In the genomic region with DNA sequence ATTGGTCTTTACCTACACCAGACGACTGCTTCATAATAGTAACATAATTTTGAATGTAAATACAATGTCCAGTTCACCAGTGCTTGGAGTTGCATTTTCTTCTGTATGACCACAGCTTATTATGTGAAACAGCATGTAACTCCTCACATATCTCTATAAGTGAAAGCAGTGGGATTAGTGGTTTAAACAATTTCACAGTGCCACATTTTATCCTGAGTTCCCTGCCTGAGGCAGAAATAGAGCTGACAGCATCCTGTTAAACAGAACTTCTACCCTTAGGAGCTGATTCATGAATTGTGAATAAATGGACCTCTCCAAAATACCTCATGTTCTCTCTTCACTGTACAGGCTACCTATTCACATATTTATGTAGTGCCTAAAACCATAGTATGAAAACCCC, we compare ENCODE assay signal across 26 cellular contexts.
"Had no signal": no experiment of that assay in that cellular context is flagged by ENCODE, and none has a peak within 500 bp of the region (broad histone marks: within the 10 kb centered on the region; RNA-seq: fewer than 3 reads in every experiment).

No MANE protein-coding gene starts in this region.

- H3K27ac ChIP-seq: body of pancreas, epithelial cell of prostate, esophagus squamous epithelium, gastrocnemius medialis, suprapubic skin, tibial artery, upper lobe of right lung had no signal

- H3K27me3 ChIP-seq: body of pancreas, esophagus squamous epithelium, gastrocnemius medialis, suprapubic skin, tibial artery, upper lobe of right lung had no signal

- H3K4me1 ChIP-seq: body of pancreas, esophagus squamous epithelium, gastrocnemius medialis, suprapubic skin, tibial artery, upper lobe of right lung had no signal

- H3K9me3 ChIP-seq: body of pancreas, esophagus squamous epithelium, gastrocnemius medialis, suprapubic skin, upper lobe of right lung had no signal

- H3K4me3 ChIP-seq: body of pancreas, esophagus squamous epithelium, gastrocnemius medialis, suprapubic skin, tibial artery, upper lobe of right lung had no signal

- DNase-seq: activated CD4-positive, alpha-beta memory T cell treated with anti-CD3 and anti-CD28 coated beads, Interleukin-2, amount 10 ng/mL, durations not matched to agents 7 days and 5 days; activated CD4-positive, alpha-beta T cell treated with anti-CD3 and anti-CD28 coated beads for 1 hour; activated CD4-positive, alpha-beta T cell treated with anti-CD3 and anti-CD28 coated beads, Interleukin-2, amount 10 ng/mL, durations not matched to agents 7 days and 5 days; activated CD8-positive, alpha-beta memory T cell treated with anti-CD3 and anti-CD28 coated beads, Interleukin-2, amount 50 U/mL, for 48 hours; activated gamma-delta T cell; activated naive CD4-positive, alpha-beta T cell treated with anti-CD3 and anti-CD28 coated beads, Interleukin-2, amount 10 ng/mL, durations not matched to agents 7 days and 5 days; activated naive CD8-positive, alpha-beta T cell treated with anti-CD3 and anti-CD28 coated beads, Interleukin-2, amount 10 ng/mL, durations not matched to agents 7 days and 5 days; activated T-cell treated with anti-CD3 and anti-CD28 coated beads, Interleukin-2, amount 50 U/mL, for 24 hours; body of pancreas; effector CD8-positive, alpha-beta T cell; esophagus squamous epithelium; gastrocnemius medialis; glutamatergic neuron; left cardiac atrium; midbrain; naive thymus-derived CD4-positive, alpha-beta T cell; right cardiac atrium; stimulated activated CD4-positive, alpha-beta T cell treated with anti-CD3 and anti-CD28 coated beads, Interleukin-15, amount 100 ng/mL, for 24 hours; stimulated activated CD4-positive, alpha-beta T cell treated with anti-CD3 and anti-CD28 coated beads, Interleukin-2, amount 100 ng/mL, for 24 hours; stimulated activated naive CD4-positive, alpha-beta T cell; T-helper 17 cell; T1000; tibial artery; upper lobe of right lung had no signal

- H3K36me3 ChIP-seq: esophagus squamous epithelium, gastrocnemius medialis, suprapubic skin, tibial artery, upper lobe of right lung had no signal
